In genomic region chr6:26104457-26105108, GRCh38 we compare ENCODE assay signal across 8 cellular contexts. TPM values are rescaled to one million over a fixed set of nuclear protein-coding genes. Genes with fewer than 3 reads are reported as not detected.
DNase-seq lines count a peak whose midpoint lies in the region; TF ChIP-seq lines count a peak whose summit lies in the region.

No MANE protein-coding gene starts in this region.

- H3K27ac ChIP-seq in BLaER1 treated with 17β-estradiol and CSF1 and Interleukin-3, amounts not matched to agents 10 nM and 100 nM: peak overlapping the region; percentile 45 to 88 (median 76); a peak in 21 of 22 replicates
- H3K27ac ChIP-seq in prostate gland: peak overlapping the region; percentile 78 to 86

- H4K20me1 ChIP-seq in BLaER1 treated with 17β-estradiol and CSF1 and Interleukin-3, amounts not matched to agents 10 nM and 100 nM: no peaks in the 10 kb centered on the region

- no peak for TF ChIP-seq CTCF in fibroblast of pulmonary artery (IDR thresholded peaks at IDR 0.05; ENCODE audit: low read length, missing control alignments)
- no peak for TF ChIP-seq CTCF in prostate gland (IDR thresholded peaks at IDR 0.05)
- no peak for TF ChIP-seq CTCF in lower leg skin (IDR thresholded peaks at IDR 0.05)

- peak; percentile 30 to 63 for DNase-seq in HAP-1 (ENCODE audit: low spot score in 2 of 2)
- DNase-seq in SW480 (ENCODE audit: low spot score): peak; percentile 16
- DNase-seq in fibroblast of pulmonary artery (ENCODE audit: low read depth): no peak
- no peak for DNase-seq in prostate gland (ENCODE audit: low spot score)
- DNase-seq in NCI-H510A (lab: John Stamatoyannopoulos, UW): no peak
- no peak for DNase-seq in mesenteric fat pad (ENCODE audit: low spot score)
- DNase-seq in lower leg skin (ENCODE audit: low spot score in 2 of 2): no peak

- peak overlapping the region; percentile 45 to 73 (median 60) for H3K4me3 ChIP-seq in BLaER1 treated with 17β-estradiol and CSF1 and Interleukin-3, amounts not matched to agents 10 nM and 100 nM
- peak overlapping the region; percentile 36 for H3K4me3 ChIP-seq in HAP-1
- H3K4me3 ChIP-seq in fibroblast of pulmonary artery (replicated peaks; ENCODE audit: low read depth, low read length): peak overlapping the region; percentile 61
- peak overlapping the region; percentile 29 to 44 for H3K4me3 ChIP-seq in prostate gland
- H3K4me3 ChIP-seq in lower leg skin (ENCODE audit: low read depth, poor library complexity, severe bottlenecking): no peak overlapping the region

- peaks cover 17 to 44% (median 37%) of the 10 kb centered on the region in 11 experiments for H3K9me3 ChIP-seq in BLaER1 treated with 17β-estradiol and CSF1 and Interleukin-3, amounts not matched to agents 10 nM and 100 nM (replicated peaks in 1 of 11)
- no peaks in the 10 kb centered on the region; the same call in none of the 2 replicates for H3K9me3 ChIP-seq in HAP-1
- no peaks in the 10 kb centered on the region for H3K9me3 ChIP-seq in prostate gland

- peaks cover 15 to 20% (median 16%) of the 10 kb centered on the region in 10 experiments; a peak in 19 of 20 replicates for H3K4me1 ChIP-seq in BLaER1 treated with 17β-estradiol and CSF1 and Interleukin-3, amounts not matched to agents 10 nM and 100 nM
- peaks cover 21% of the 10 kb centered on the region for H3K4me1 ChIP-seq in HAP-1
- H3K4me1 ChIP-seq in prostate gland (replicated peaks): no peaks in the 10 kb centered on the region

- H3K36me3 ChIP-seq in BLaER1 treated with 17β-estradiol and CSF1 and Interleukin-3, amounts not matched to agents 10 nM and 100 nM: peaks cover 0 to 9% (median 0%) of the 10 kb centered on the region in 11 experiments; a peak in 5 of 22 replicates
- H3K36me3 ChIP-seq in HAP-1 (replicated peaks) (no peaks in the 10 kb centered on the region), prostate gland (no peaks in the 10 kb centered on the region)

- H3K27me3 ChIP-seq in BLaER1 treated with 17β-estradiol and CSF1 and Interleukin-3, amounts not matched to agents 10 nM and 100 nM: no peaks in the 10 kb centered on the region
- no peaks in the 10 kb centered on the region for H3K27me3 ChIP-seq in HAP-1 (ENCODE audit: low read depth)
- no peaks in the 10 kb centered on the region for H3K27me3 ChIP-seq in prostate gland (replicated peaks; ENCODE audit: insufficient read depth)

- TF ChIP-seq POLR2A in prostate gland (IDR thresholded peaks at IDR 0.05) (no peak), lower leg skin (IDR thresholded peaks at IDR 0.05) (no peak)

- in situ Hi-C loops in HAP-1 (cut with MboI; ENCODE audit: low sequenced_read_pairs): loop anchor here (5.0 kb wide), 1 partner anchor 37 kb away; no protein-coding TSS in a partner anchor

- H3K4me2 ChIP-seq in BLaER1 treated with 17β-estradiol and CSF1 and Interleukin-3, amounts not matched to agents 10 nM and 100 nM: peak overlapping the region; percentile 81 to 93 (median 87)

- intact Hi-C loops in prostate gland (cut with DNase I) (loop anchor here (5.0 to 10.0 kb wide), 2 partner anchors 50 to 113 kb away; a partner anchor contains a TSS), lower leg skin (cut with DNase I; ENCODE audit: low total_unique reads) (no loop called here)

- peak overlapping the region; percentile 70 to 84 (median 79) for H3K9ac ChIP-seq in BLaER1 treated with 17β-estradiol and CSF1 and Interleukin-3, amounts not matched to agents 10 nM and 100 nM

- WGBS in prostate gland: 43% methylated on average over 22 of the region's 22 CpGs
- 50 to 51% methylated on average over 22 of the region's 22 CpGs for WGBS in lower leg skin, 2 donors

RNA-seq across cellular contexts. Expression of gene HFE, which starts 17.4 kb away (rescaled TPM):
- total RNA-seq in prostate gland (10 to 100 TPM in 1 of 2 donors, 1 to 10 TPM in 1; 8.9 to 16.6 TPM), mesenteric fat pad (13.5 TPM), lower leg skin (1 to 10 TPM; 4.2 to 6.8 (median 5.5) TPM)

Comparison
In these comparisons a context has a peak if more than half of its experiments do, and no peak if none do; other contexts are left out.
1. DNase-seq: peak in HAP-1 (2 of 2) and SW480 (single experiment); none in fibroblast of pulmonary artery (single experiment), prostate gland (single experiment), NCI-H510A (single experiment), mesenteric fat pad (single experiment) and lower leg skin (0 of 2).